ENCODE assay signal across 6 cellular contexts in the genomic region with DNA sequence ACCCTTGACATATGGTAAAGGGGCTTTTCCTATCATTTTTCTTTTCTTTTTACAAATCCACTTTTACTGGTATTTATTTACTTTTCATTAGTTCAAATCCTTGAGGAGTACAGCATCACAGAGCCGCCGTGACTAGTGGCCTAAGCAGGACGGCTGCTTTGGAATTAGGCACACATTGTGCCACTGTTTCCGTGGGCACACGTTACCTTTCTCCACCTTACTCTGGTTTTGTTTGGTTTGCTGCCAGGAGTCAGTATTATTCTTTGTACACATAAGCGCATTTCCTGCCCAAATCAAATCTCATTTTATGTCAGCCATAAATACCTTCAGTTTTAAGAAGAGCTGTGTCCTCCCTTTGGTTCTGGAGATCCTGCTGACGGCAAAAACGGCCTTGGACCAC.
"Had no signal": no experiment of that assay in that cellular context is flagged by ENCODE, and none has a peak within 500 bp of the region (broad histone marks: within the 10 kb centered on the region; RNA-seq: fewer than 3 reads in every experiment).

No MANE protein-coding gene starts in this region.

- H3K27ac ChIP-seq: HL-60 had no signal

- H3K4me3 ChIP-seq: GM23338 had no signal

- H3K4me2 ChIP-seq: GM23338 had no signal

- ATAC-seq: GM23338, HepG2 had no signal

- DNase-seq: H9, HCEC 1CT, KBM-7 had no signal
